In genomic region chr11:65505434-65506315, GRCh38 we compare ENCODE assay signal across 8 cellular contexts. TPM values are rescaled to one million over a fixed set of nuclear protein-coding genes. Genes with fewer than 3 reads are reported as not detected.
A peak's percentile ranks its signal among the peaks of the same experiment; 100 is the strongest.
DNase-seq lines count a peak whose midpoint lies in the region; ATAC-seq, FAIRE-seq and TF ChIP-seq lines count a peak whose summit lies in the region.

No MANE protein-coding gene starts in this region.

- TF ChIP-seq POLR2A in GM12891 (IDR thresholded peaks at IDR 0.05; ENCODE audit: low read depth, low read length) = peak; percentile 94

- peaks cover 14% of the 10 kb centered on the region for H3K36me3 Mint-ChIP-seq in stimulated activated effector memory CD8-positive, alpha-beta T cell treated with anti-CD3 and anti-CD28 coated beads, Interleukin-12 subunit alpha, Interleukin-12 subunit beta, amount 100 ng/mL, for 72 hours

- ATAC-seq in GM21717 (IDR thresholded peaks at IDR 0.05; ENCODE audit: unreplicated experiment) (no peak), HG02623 (IDR thresholded peaks at IDR 0.05; ENCODE audit: unreplicated experiment) (no peak)
- no peak for ATAC-seq in stimulated activated effector memory CD8-positive, alpha-beta T cell treated with anti-CD3 and anti-CD28 coated beads, Interleukin-12 subunit alpha, Interleukin-12 subunit beta, amount 100 ng/mL, for 72 hours

- no peak overlapping the region for H3K27ac Mint-ChIP-seq in stimulated activated effector memory CD8-positive, alpha-beta T cell treated with anti-CD3 and anti-CD28 coated beads, Interleukin-12 subunit alpha, Interleukin-12 subunit beta, amount 100 ng/mL, for 72 hours

- CTCF ChIA-PET in RWPE1 (lab: Yijun Ruan, JAX) = interaction anchor here (0.6 kb wide), 2 partner anchors 32 to 33 kb away, joined by 4 to 5 read pairs; no protein-coding TSS in a partner anchor

- peak overlapping the region; percentile 99 for H3K4me3 ChIP-seq in retinal pigment epithelial cell (ENCODE audit: low read length)

- POLR2A ChIA-PET in RWPE1 (lab: Yijun Ruan, JAX; ENCODE audit: low non-redundant PET) = interaction anchor here (0.6 to 3.3 kb wide), 5 partner anchors 8 to 86 kb away, joined by 3 to 34 read pairs (median 4); partner anchors contain the start of gene MALAT1

- H3K27ac ChIP-seq in RWPE1 = peak overlapping the region; percentile 83

- peaks cover 63% of the 10 kb centered on the region for H3K4me1 Mint-ChIP-seq in stimulated activated effector memory CD8-positive, alpha-beta T cell treated with anti-CD3 and anti-CD28 coated beads, Interleukin-12 subunit alpha, Interleukin-12 subunit beta, amount 100 ng/mL, for 72 hours

- no peak overlapping the region for H3K4me3 Mint-ChIP-seq in stimulated activated effector memory CD8-positive, alpha-beta T cell treated with anti-CD3 and anti-CD28 coated beads, Interleukin-12 subunit alpha, Interleukin-12 subunit beta, amount 100 ng/mL, for 72 hours

- FAIRE-seq in GM12891 (lab: Jason Lieb, UNC) = peak; percentile 28

- no peak for TF ChIP-seq CTCF in RWPE1 (conservative IDR thresholded peaks at IDR 0.05; ENCODE audit: low read depth)
- TF ChIP-seq CTCF in retinal pigment epithelial cell (conservative IDR thresholded peaks at IDR 0.05; ENCODE audit: low read depth, low read length) = no peak

- no peaks in the 10 kb centered on the region for H3K9me3 Mint-ChIP-seq in stimulated activated effector memory CD8-positive, alpha-beta T cell treated with anti-CD3 and anti-CD28 coated beads, Interleukin-12 subunit alpha, Interleukin-12 subunit beta, amount 100 ng/mL, for 72 hours

- no peak for DNase-seq in GM12891 (ENCODE audit: insufficient read length, low spot score)
- no peak for DNase-seq in RWPE1 (ENCODE audit: low spot score)
- peak; percentile 67 for DNase-seq in fibroblast of peridontal ligament (ENCODE audit: extremely low read depth)
- DNase-seq in retinal pigment epithelial cell (ENCODE audit: low read depth) = no peak
- no peak for DNase-seq in stimulated activated effector memory CD8-positive, alpha-beta T cell treated with anti-CD3 and anti-CD28 coated beads, Interleukin-12 subunit alpha, Interleukin-12 subunit beta, amount 100 ng/mL, for 72 hours (ENCODE audit: low spot score in 2 of 2)
- no peak for DNase-seq in activated CD4-positive, alpha-beta T cell treated with anti-CD3 and anti-CD28 coated beads, Interleukin-2, amount 50 U/mL, for 48 hours

TF ChIP-seq in GM12891, 5 proteins besides CTCF, POLR2A, EP300 and RAD21:
- TF ChIP-seq TAF1 (IDR thresholded peaks at IDR 0.05; ENCODE audit: low read depth, low read length) (no peak), SPI1 (IDR thresholded peaks at IDR 0.05; ENCODE audit: low read depth, low read length) (no peak), POLR2AphosphoS5 (IDR thresholded peaks at IDR 0.05; ENCODE audit: low read depth, low read length) (peak; percentile 94), PAX5 (IDR thresholded peaks at IDR 0.05; ENCODE audit: insufficient read depth, low read length, severe bottlenecking) (no peak), POU2F2 (IDR thresholded peaks at IDR 0.05; ENCODE audit: low read depth, low read length) (peak; percentile 49; the same call in 1 of the 2 replicates)

RNA-seq across cellular contexts. Expression of gene MALAT1, which starts 6.8 kb away (rescaled TPM):
- polyA plus RNA-seq in GM12891 (2012; ENCODE audit: low read depth, missing spikeins) = 839 TPM

RNA-seq across cellular contexts. Expression of gene SCYL1, which starts 19.2 kb away (rescaled TPM):
- polyA plus RNA-seq in GM12891 (2012; ENCODE audit: low read depth, missing spikeins) = 33.4 TPM

RNA-seq across cellular contexts. Expression of gene LTBP3, which starts 52.5 kb away (rescaled TPM):
- 14.6 TPM for polyA plus RNA-seq in GM12891 (2012; ENCODE audit: low read depth, missing spikeins)
